ENCODE assay signal across 1 cellular context in the genomic region with DNA sequence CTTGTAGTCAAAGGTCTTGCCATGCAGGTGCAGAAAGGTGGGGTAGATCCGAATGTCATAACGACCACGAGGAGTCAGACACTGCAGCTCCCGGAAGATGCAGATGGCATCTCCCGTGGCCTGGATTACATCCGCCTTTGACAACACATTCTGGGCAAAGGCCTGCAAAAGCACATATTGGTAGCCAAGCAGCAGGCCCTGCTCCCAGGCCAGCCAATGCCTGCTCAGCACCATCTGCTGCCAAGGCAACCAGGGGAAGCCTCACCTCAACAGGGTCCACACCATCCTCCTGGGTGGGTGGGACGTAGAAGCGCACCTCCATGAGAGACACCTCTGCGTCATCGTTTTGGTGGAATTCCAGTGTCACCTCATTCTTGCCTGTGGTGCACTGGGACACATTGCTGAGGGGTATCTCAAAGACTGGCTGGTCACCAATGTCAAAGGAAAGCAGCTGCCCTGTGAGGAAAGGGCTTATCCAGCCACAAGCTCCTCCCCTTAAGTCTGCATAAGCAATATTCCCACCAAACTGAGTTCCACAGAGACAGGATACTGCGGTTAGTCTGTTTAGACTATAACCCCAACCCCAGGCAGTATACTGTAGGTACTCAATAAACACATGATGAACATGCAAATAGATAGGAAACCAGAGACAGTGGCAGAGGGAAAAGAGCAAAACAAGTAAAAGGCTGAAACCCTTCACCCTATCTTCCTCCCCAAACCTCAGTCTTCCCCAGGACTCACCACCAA.
TF ChIP-seq lines count a peak whose summit lies in the region.

No MANE protein-coding gene starts in this region.

TF ChIP-seq in HepG2, 621 proteins besides CTCF, POLR2A, EP300 and RAD21:
- TF ChIP-seq SATB2 (CRISPR knock-in tag; IDR thresholded peaks at IDR 0.05): no peak
- TF ChIP-seq, protein P1, sequence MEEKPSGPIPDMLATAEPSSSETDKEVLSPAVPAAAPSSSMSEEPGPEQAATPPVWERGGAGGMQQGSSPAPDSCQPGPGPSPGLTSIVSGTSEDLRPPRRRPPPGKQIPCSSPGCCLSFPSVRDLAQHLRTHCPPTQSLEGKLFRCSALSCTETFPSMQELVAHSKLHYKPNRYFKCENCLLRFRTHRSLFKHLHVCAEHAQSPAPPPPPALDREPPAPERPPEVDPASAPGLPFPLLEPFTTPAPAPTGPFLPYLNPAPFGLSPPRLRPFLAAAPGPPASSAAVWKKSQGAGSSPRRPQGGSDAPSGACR (CRISPR knock-in tag; IDR thresholded peaks at IDR 0.05): no peak
- TF ChIP-seq, protein P2, sequence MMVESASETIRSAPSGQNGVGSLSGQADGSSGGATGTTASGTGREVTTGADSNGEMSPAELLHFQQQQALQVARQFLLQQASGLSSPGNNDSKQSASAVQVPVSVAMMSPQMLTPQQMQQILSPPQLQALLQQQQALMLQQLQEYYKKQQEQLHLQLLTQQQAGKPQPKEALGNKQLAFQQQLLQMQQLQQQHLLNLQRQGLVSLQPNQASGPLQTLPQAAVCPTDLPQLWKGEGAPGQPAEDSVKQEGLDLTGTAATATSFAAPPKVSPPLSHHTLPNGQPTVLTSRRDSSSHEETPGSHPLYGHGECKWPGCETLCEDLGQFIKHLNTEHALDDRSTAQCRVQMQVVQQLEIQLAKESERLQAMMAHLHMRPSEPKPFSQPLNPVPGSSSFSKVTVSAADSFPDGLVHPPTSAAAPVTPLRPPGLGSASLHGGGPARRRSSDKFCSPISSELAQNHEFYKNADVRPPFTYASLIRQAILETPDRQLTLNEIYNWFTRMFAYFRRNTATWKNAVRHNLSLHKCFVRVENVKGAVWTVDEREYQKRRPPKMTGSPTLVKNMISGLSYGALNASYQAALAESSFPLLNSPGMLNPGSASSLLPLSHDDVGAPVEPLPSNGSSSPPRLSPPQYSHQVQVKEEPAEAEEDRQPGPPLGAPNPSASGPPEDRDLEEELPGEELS (CRISPR knock-in tag; IDR thresholded peaks at IDR 0.05): no peak
- TF ChIP-seq ZNF839 (CRISPR knock-in tag; IDR thresholded peaks at IDR 0.05; ENCODE audit: borderline replicate concordance): no peak
- no peak for TF ChIP-seq ZNF850 (CRISPR knock-in tag; conservative IDR thresholded peaks at IDR 0.05)
- no peak for TF ChIP-seq NAIF1 (CRISPR knock-in tag; IDR thresholded peaks at IDR 0.05; ENCODE audit: borderline replicate concordance)
- no peak for TF ChIP-seq TSC22D2 (CRISPR knock-in tag; IDR thresholded peaks at IDR 0.05; ENCODE audit: borderline replicate concordance)
- no peak for TF ChIP-seq ZNF10 (CRISPR knock-in tag; IDR thresholded peaks at IDR 0.05; ENCODE audit: borderline replicate concordance, low read depth)
- no peak for TF ChIP-seq FOSL1 (CRISPR knock-in tag; IDR thresholded peaks at IDR 0.05; ENCODE audit: borderline replicate concordance)
- TF ChIP-seq ATF7-NPFF (CRISPR knock-in tag; IDR thresholded peaks at IDR 0.05; ENCODE audit: low read depth): no peak
- TF ChIP-seq, protein P3, sequence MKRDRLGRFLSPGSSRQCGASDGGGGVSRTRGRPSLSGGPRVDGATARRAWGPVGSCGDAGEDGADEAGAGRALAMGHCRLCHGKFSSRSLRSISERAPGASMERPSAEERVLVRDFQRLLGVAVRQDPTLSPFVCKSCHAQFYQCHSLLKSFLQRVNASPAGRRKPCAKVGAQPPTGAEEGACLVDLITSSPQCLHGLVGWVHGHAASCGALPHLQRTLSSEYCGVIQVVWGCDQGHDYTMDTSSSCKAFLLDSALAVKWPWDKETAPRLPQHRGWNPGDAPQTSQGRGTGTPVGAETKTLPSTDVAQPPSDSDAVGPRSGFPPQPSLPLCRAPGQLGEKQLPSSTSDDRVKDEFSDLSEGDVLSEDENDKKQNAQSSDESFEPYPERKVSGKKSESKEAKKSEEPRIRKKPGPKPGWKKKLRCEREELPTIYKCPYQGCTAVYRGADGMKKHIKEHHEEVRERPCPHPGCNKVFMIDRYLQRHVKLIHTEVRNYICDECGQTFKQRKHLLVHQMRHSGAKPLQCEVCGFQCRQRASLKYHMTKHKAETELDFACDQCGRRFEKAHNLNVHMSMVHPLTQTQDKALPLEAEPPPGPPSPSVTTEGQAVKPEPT (CRISPR knock-in tag; IDR thresholded peaks at IDR 0.05; ENCODE audit: low read depth): no peak
- TF ChIP-seq HIVEP1 (CRISPR knock-in tag; IDR thresholded peaks at IDR 0.05): no peak
- no peak for TF ChIP-seq ZNF713 (CRISPR knock-in tag; IDR thresholded peaks at IDR 0.05)
- TF ChIP-seq MTF1 (CRISPR knock-in tag; IDR thresholded peaks at IDR 0.05): no peak
- no peak for TF ChIP-seq TOE1 (CRISPR knock-in tag; IDR thresholded peaks at IDR 0.05)
- no peak for TF ChIP-seq GABPA (IDR thresholded peaks at IDR 0.05; ENCODE audit: low read depth, low read length)
- TF ChIP-seq GABPA (CRISPR knock-in tag; IDR thresholded peaks at IDR 0.05; ENCODE audit: low read depth): no peak
- no peak for TF ChIP-seq ZNF274 (CRISPR knock-in tag; IDR thresholded peaks at IDR 0.05)
